ENCODE assay signal across 8 cellular contexts in genomic region chr17:350706-351435, GRCh38. TPM values are rescaled to one million over a fixed set of nuclear protein-coding genes. Genes with fewer than 3 reads are reported as not detected.
DNase-seq lines count a peak whose midpoint lies in the region; TF ChIP-seq lines count a peak whose summit lies in the region.

No MANE protein-coding gene starts in this region.

- H3K9me3 ChIP-seq in esophagus muscularis mucosa: no peaks in the 10 kb centered on the region
- no peaks in the 10 kb centered on the region for H3K9me3 ChIP-seq in muscle layer of duodenum (ENCODE audit: control insufficient read depth in 1 of 2, low read length in 2 of 2)

- H3K27me3 ChIP-seq in esophagus muscularis mucosa (no peaks in the 10 kb centered on the region), muscle layer of duodenum (ENCODE audit: low read depth, low read length) (no peaks in the 10 kb centered on the region)

- no peak for TF ChIP-seq CTCF in esophagus muscularis mucosa (IDR thresholded peaks at IDR 0.05)

- no peak for TF ChIP-seq POLR2A in esophagus muscularis mucosa (IDR thresholded peaks at IDR 0.05; ENCODE audit: low read depth)

- peaks cover 31 to 63% (median 44%) of the 10 kb centered on the region in 4 donors for H3K4me1 ChIP-seq in esophagus muscularis mucosa
- H3K4me1 ChIP-seq in muscle layer of duodenum (ENCODE audit: control insufficient read depth in 1 of 2, insufficient read depth in 2 of 2, low read length in 2 of 2): peaks cover 3 to 16% of the 10 kb centered on the region in 2 donors

- H3K27ac ChIP-seq in esophagus muscularis mucosa (replicated peaks in 1 of 4) (peak overlapping the region; percentile 62 to 81 (median 76)), muscle layer of duodenum (ENCODE audit: low read length) (peak overlapping the region; percentile 89)

- no peak overlapping the region for H3K4me3 ChIP-seq in esophagus muscularis mucosa
- no peak overlapping the region for H3K4me3 ChIP-seq in muscle layer of duodenum (ENCODE audit: low read depth in 1 of 2, low read length in 2 of 2)

- intact Hi-C loops in esophagus muscularis mucosa (cut with DNase I): no loop called here

- H3K36me3 ChIP-seq in esophagus muscularis mucosa (no peaks in the 10 kb centered on the region), muscle layer of duodenum (ENCODE audit: control insufficient read depth in 1 of 2, insufficient read depth in 2 of 2, low read length in 2 of 2) (no peaks in the 10 kb centered on the region)

- WGBS in esophagus muscularis mucosa: 55% methylated on average over 8 of the region's 8 CpGs

- peak; percentile 57 for TF ChIP-seq EP300 in esophagus muscularis mucosa (IDR thresholded peaks at IDR 0.05)

- DNase-seq in AML-193 (lab: John Stamatoyannopoulos, UW): peak; percentile 13 to 58
- peak; percentile 11 for DNase-seq in NOMO-1 treated with DMSO at 0.1 percent for 48 hours (lab: John Stamatoyannopoulos, UW; ENCODE audit: unreplicated experiment)
- peak; percentile 94 for DNase-seq in esophagus muscularis mucosa (ENCODE audit: extremely low spot score)
- DNase-seq in DMS79 treated with DMSO at 0.1 percent for 48 hours (lab: John Stamatoyannopoulos, UW): no peak
- no peak for DNase-seq in NCI-H146 (lab: John Stamatoyannopoulos, UW)
- no peak for DNase-seq in NK-92 treated with Interleukin-12 subunit alpha and Interleukin-12 subunit beta, amount 100 ng/mL, for 24 hours (lab: John Stamatoyannopoulos, UW)
- no peak for DNase-seq in stimulated activated CD4-positive, alpha-beta T cell treated with anti-CD3 and anti-CD28 coated beads, Interleukin-12 subunit alpha, Interleukin-12 subunit beta, amount 100 ng/mL, for 4 hours

RNA-seq across cellular contexts. Expression of gene RPH3AL, which starts 1.7 kb away (rescaled TPM):
- 10 to 100 TPM in 3 of 4 donors, 1 to 10 TPM in 1; 8.7 to 21.0 (median 14.8) TPM for total RNA-seq in esophagus muscularis mucosa

Comparison
In these comparisons a context has a peak if more than half of its experiments do, and no peak if none do; other contexts are left out.
1. DNase-seq: peak in AML-193 (2 of 2), NOMO-1 treated with DMSO at 0.1 percent for 48 hours (single experiment) and esophagus muscularis mucosa (single experiment); none in DMS79 treated with DMSO at 0.1 percent for 48 hours (single experiment), NCI-H146 (single experiment), NK-92 treated with Interleukin-12 subunit alpha and Interleukin-12 subunit beta, amount 100 ng/mL, for 24 hours (single experiment) and stimulated activated CD4-positive, alpha-beta T cell treated with anti-CD3 and anti-CD28 coated beads, Interleukin-12 subunit alpha, Interleukin-12 subunit beta, amount 100 ng/mL, for 4 hours (single experiment).